ENCODE assay signal across 1 cellular context in the genomic region with DNA sequence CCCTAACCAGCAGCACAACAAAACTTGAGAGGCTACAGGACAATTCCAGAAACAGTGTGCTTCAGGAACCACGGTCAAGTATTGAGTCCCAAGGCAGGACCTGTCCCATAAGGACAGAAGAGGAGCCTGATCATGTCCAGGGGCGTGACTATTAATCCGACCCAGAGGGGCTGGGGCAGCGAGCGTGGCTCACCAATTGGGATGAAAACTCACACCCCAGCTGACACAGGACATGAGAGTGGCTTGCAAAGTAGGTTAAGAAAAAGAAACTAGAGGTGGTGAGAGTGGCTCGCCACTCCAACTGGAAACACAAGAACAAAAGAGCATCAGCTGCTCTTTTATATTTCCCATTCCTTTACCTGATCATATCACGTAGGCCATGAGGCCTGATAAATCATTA.
TF ChIP-seq lines count a peak whose summit lies in the region.

No MANE protein-coding gene starts in this region.

TF ChIP-seq in K562, 482 proteins besides CTCF, POLR2A, EP300 and RAD21:
- TF ChIP-seq SRSF3 (IDR thresholded peaks at IDR 0.05; ENCODE audit: insufficient read depth, low read length) (no peak), SREBF1 (IDR thresholded peaks at IDR 0.05; ENCODE audit: borderline replicate concordance, low read depth, low read length) (no peak), PRPF4 (IDR thresholded peaks at IDR 0.05; ENCODE audit: insufficient read depth, low read depth, low read length, poor library complexity, severe bottlenecking) (no peak), SUPT5H (IDR thresholded peaks at IDR 0.05) (no peak), YY1 (IDR thresholded peaks at IDR 0.05; ENCODE audit: borderline replicate concordance in 1 of 3, control insufficient read depth in 1 of 3, extremely low read depth in 1 of 3, insufficient read depth in 3 of 3, insufficient read length in 1 of 3, insufficient replicate concordance in 2 of 3, low read depth in 1 of 3, low read length in 2 of 3) (no peak), ZNF395 (CRISPR knock-in tag; IDR thresholded peaks at IDR 0.05) (no peak), DIDO1 (tag; IDR thresholded peaks at IDR 0.05; ENCODE audit: low read depth) (no peak), MYC (IDR thresholded peaks at IDR 0.05; ENCODE audit: low read depth, low read length) (no peak), MYC (CRISPR knock-in tag; IDR thresholded peaks at IDR 0.05; ENCODE audit: borderline replicate concordance, low read depth) (no peak), TGIF2 (CRISPR knock-in tag; IDR thresholded peaks at IDR 0.05) (no peak), PHB (CRISPR knock-in tag; IDR thresholded peaks at IDR 0.05) (no peak), MCM7 (IDR thresholded peaks at IDR 0.05) (no peak), USF1 (CRISPR knock-in tag; IDR thresholded peaks at IDR 0.05) (no peak), RBM14 (IDR thresholded peaks at IDR 0.05; ENCODE audit: borderline replicate concordance, insufficient read depth, low read depth, low read length) (no peak), EP400 (IDR thresholded peaks at IDR 0.05) (no peak), TARDBP (IDR thresholded peaks at IDR 0.05) (no peak), CUX1 (CRISPR knock-in tag; IDR thresholded peaks at IDR 0.05) (no peak), ARID1B (IDR thresholded peaks at IDR 0.05) (no peak), SNIP1 (IDR thresholded peaks at IDR 0.05; ENCODE audit: low read depth) (no peak)
